In genomic region chr6:31538805-31539400, GRCh38 we compare ENCODE assay signal across 10 cellular contexts. TPM values are rescaled to one million over a fixed set of nuclear protein-coding genes. Genes with fewer than 3 reads are reported as not detected.
DNase-seq lines count a peak whose midpoint lies in the region; ATAC-seq, FAIRE-seq and TF ChIP-seq lines count a peak whose summit lies in the region.
"Had no signal": no experiment of that assay in that cellular context is flagged by ENCODE, and none has a peak within 500 bp of the region (broad histone marks: within the 10 kb centered on the region; RNA-seq: fewer than 3 reads in every experiment).

No MANE protein-coding gene starts in this region.

- peaks cover 62% of the 10 kb centered on the region for H4K20me1 ChIP-seq in PC-3 (ENCODE audit: low read length)
- peaks cover 37 to 39% of the 10 kb centered on the region in 2 experiments for H4K20me1 ChIP-seq in H1 (replicated peaks in 1 of 2; ENCODE audit: control insufficient read depth in 1 of 2, insufficient read depth in 2 of 2, low read length in 2 of 2)

- no peak overlapping the region for H2BK15ac ChIP-seq in H1 (ENCODE audit: low read length)

- no peaks in the 10 kb centered on the region for H3K27me3 Mint-ChIP-seq in Calu3 (ENCODE audit: unreplicated experiment)
- H3K27me3 Mint-ChIP-seq in neural crest cell (ENCODE audit: low read depth), result no peaks in the 10 kb centered on the region

- H3K4ac ChIP-seq in H1 (replicated peaks; ENCODE audit: insufficient read length, low read depth, low read length), result no peak overlapping the region

- no peak overlapping the region for H2BK20ac ChIP-seq in H1 (ENCODE audit: low read length)

- H3K9me3 ChIP-seq in PC-3 (ENCODE audit: low read length) (no peaks in the 10 kb centered on the region), H1 (ENCODE audit: insufficient read depth in 2 of 2, low read depth in 1 of 2, low read length in 1 of 2) (no peaks in the 10 kb centered on the region)
- H3K9me3 ChIP-seq: SJSA1 had no signal

- H3K4me1 Mint-ChIP-seq in Calu3 (ENCODE audit: low read depth, unreplicated experiment), result peaks cover 41% of the 10 kb centered on the region
- H3K4me1 Mint-ChIP-seq in neural crest cell, result peaks cover 61% of the 10 kb centered on the region

- 90% methylated on average over 6 of the region's 6 CpGs; no CpG with 5 or more reads in 1 of the 2 experiments for WGBS in H1 (ENCODE audit: extremely low coverage in 1 of 2, insufficient coverage in 1 of 2, insufficient read length in 1 of 2, insufficient replicate concordance in 2 of 2, low coverage in 1 of 2, low lambda C conversion rate in 2 of 2, missing lambda C conversion rate in 1 of 2), 2 experiments

- intact Hi-C loops in Calu3 (cut with micrococcal nuclease; ENCODE audit: unreplicated experiment), result no loop called here
- intact Hi-C loops in PC-3 (cut with micrococcal nuclease), result no loop called here

- H3K79me1 ChIP-seq in H1 (ENCODE audit: low read depth, low read length), result peaks cover 8% of the 10 kb centered on the region; the same call in 1 of the 2 replicates

- H2BK12ac ChIP-seq in H1 (ENCODE audit: low read depth, low read length), result no peak overlapping the region

- H3K9ac ChIP-seq in PC-3 (ENCODE audit: low read length) (0 out of 2 replicates have a peak overlapping the region, but pooled peaks have one; percentile 99), H1 (replicated peaks in 1 of 4; ENCODE audit: extremely low read depth in 1 of 4, low read depth in 3 of 4, low read length in 3 of 4) (no peak overlapping the region; a peak in 1 of 7 replicates)

- peak in 1 of 2 experiments; percentile 21; a peak in 1 of 3 replicates for TF ChIP-seq POLR2A in H1 (IDR thresholded peaks at IDR 0.05; ENCODE audit: control extremely low read depth in 1 of 2, low read depth in 2 of 2, low read length in 2 of 2)

- CTCF ChIA-PET in Calu3 (lab: Charles Lee) (interaction anchor here (1.5 kb wide), 1 partner anchor 44 kb away, joined by 4 read pairs; no protein-coding TSS in a partner anchor), PC-3 (lab: Charles Lee) (no interaction called here), H1 (lab: Charles Lee; ENCODE audit: partially characterized antibody) (interaction anchor here (0.9 to 24.7 kb wide), 5 partner anchors 9 to 125 kb away, joined by 3 to 613 read pairs (median 4); partner anchors contain the start of gene NCR3)

- no peak for TF ChIP-seq RAD21 in H1 (IDR thresholded peaks at IDR 0.05 in 1 of 2, conservative IDR thresholded peaks at IDR 0.05 in 1 of 2; ENCODE audit: low read depth in 2 of 2, low read length in 2 of 2)

- FAIRE-seq in H1 (lab: Jason Lieb, UNC), result no peak

- POLR2A ChIA-PET in PC-3 (lab: Charles Lee; ENCODE audit: unreplicated experiment), result no interaction called here
- POLR2A ChIA-PET in H1 (lab: Charles Lee; ENCODE audit: partially characterized antibody), result interaction anchor here (1.0 to 18.4 kb wide), 18 partner anchors 4 to 164 kb away, joined by 3 to 428 read pairs (median 4); partner anchors contain the start of genes ABHD16A, ATP6V1G2, C6orf47 and CSNK2B

- H3K23me2 ChIP-seq in H1 (ENCODE audit: low read depth, low read length), result peaks cover 5% of the 10 kb centered on the region

- no peak overlapping the region for H4K5ac ChIP-seq in H1 (ENCODE audit: insufficient read length, low read depth, low read length)

- no peak overlapping the region for H3K23ac ChIP-seq in H1 (ENCODE audit: insufficient read length)

- H3K4me3 ChIP-seq in PC-3 (ENCODE audit: low read length), result peak overlapping the region; percentile 92
- peak overlapping the region in 2 of 4 experiments; percentile 75 to 95; a peak in 2 of 8 replicates for H3K4me3 ChIP-seq in H1 (ENCODE audit: extremely low read depth in 1 of 4, insufficient read depth in 2 of 4, low read depth in 3 of 4, low read length in 4 of 4)

- H3K4me2 ChIP-seq in PC-3 (ENCODE audit: low read length) (peak overlapping the region; percentile 92), H1 (ENCODE audit: insufficient read depth in 1 of 2, low read depth in 2 of 2, low read length in 2 of 2) (peak overlapping the region; percentile 71 to 86; a peak in 3 of 4 replicates)

- H2BK5ac ChIP-seq in H1 (ENCODE audit: low read depth, low read length), result no peak overlapping the region

- no peaks in the 10 kb centered on the region for H3K27me3 ChIP-seq in PC-3 (ENCODE audit: low read length)
- H3K27me3 ChIP-seq in H1 (replicated peaks in 1 of 4; ENCODE audit: control insufficient read depth in 3 of 4, extremely low read depth in 1 of 4, insufficient read depth in 3 of 4, low read length in 3 of 4), result no peaks in the 10 kb centered on the region
- H3K27me3 ChIP-seq: SJSA1 had no signal

- H2AK5ac ChIP-seq in H1 (ENCODE audit: low read depth, low read length), result no peak overlapping the region

- no peak overlapping the region for H3K14ac ChIP-seq in H1 (ENCODE audit: insufficient read length)

- H4K8ac ChIP-seq in H1 (ENCODE audit: extremely low read depth, insufficient read depth, low read length), result no peak overlapping the region

- DNase-seq in Calu3, result no peak
- no peak for DNase-seq in PC-3
- DNase-seq in H1 (ENCODE audit: low read depth in 1 of 2, low spot score in 2 of 2), result no peak
- no peak for DNase-seq in neural crest cell (ENCODE audit: low read depth, low spot score)
- no peak for DNase-seq in SHP77 treated with DMSO at 0.1 percent for 48 hours (lab: John Stamatoyannopoulos, UW)
- DNase-seq: KBM-7 had no signal

- H3K27ac Mint-ChIP-seq in Calu3 (ENCODE audit: unreplicated experiment) (peak overlapping the region; percentile 88), neural crest cell (ENCODE audit: unreplicated experiment) (no peak overlapping the region)

- H3K56ac ChIP-seq in H1 (replicated peaks; ENCODE audit: insufficient read length, low read depth, low read length), result no peak overlapping the region

- H3K4me3 Mint-ChIP-seq in Calu3 (ENCODE audit: low read depth, unreplicated experiment), result peak overlapping the region; percentile 70
- H3K4me3 Mint-ChIP-seq in neural crest cell, result peak overlapping the region; percentile 100

- TF ChIP-seq CTCF in Calu3 (IDR thresholded peaks at IDR 0.05; ENCODE audit: unreplicated experiment) (no peak), PC-3 (conservative IDR thresholded peaks at IDR 0.05; ENCODE audit: low read depth, low read length) (no peak), H1 (IDR thresholded peaks at IDR 0.05; ENCODE audit: control extremely low read depth in 1 of 3, insufficient read depth in 1 of 3, low read depth in 1 of 3, low read length in 3 of 3) (no peak), neural crest cell (conservative IDR thresholded peaks at IDR 0.05) (no peak)

- no peaks in the 10 kb centered on the region for H3F3A ChIP-seq in PC-3 (ENCODE audit: low read length, unreplicated experiment)

- H3K27ac ChIP-seq in PC-3 (ENCODE audit: low read length) (no peak overlapping the region), H1 (ENCODE audit: low read depth, low read length) (no peak overlapping the region)
- H3K27ac ChIP-seq: SJSA1 had no signal

- H3K4me1 ChIP-seq in PC-3 (ENCODE audit: insufficient read depth, low read length) (peaks cover 26% of the 10 kb centered on the region), H1 (replicated peaks in 1 of 4; ENCODE audit: control insufficient read depth in 3 of 4, insufficient read depth in 4 of 4, low read length in 3 of 4) (peaks cover 2 to 13% (median 7%) of the 10 kb centered on the region in 4 experiments; a peak in 5 of 7 replicates)

- H3K9me2 ChIP-seq in PC-3 (replicated peaks; ENCODE audit: low read length), result no peaks in the 10 kb centered on the region

- BruUV-seq in Calu3 (replicated peaks; lab: Mats Ljungman, UMichigan), result no TSS peak
- BruUV-seq in PC-3 (replicated peaks; lab: Mats Ljungman, UMichigan), result no TSS peak

- H3K18ac ChIP-seq in H1 (ENCODE audit: extremely low read depth, low read length), result no peak overlapping the region

- ATAC-seq in PC-3 (no peak), HG03460 (IDR thresholded peaks at IDR 0.05; ENCODE audit: unreplicated experiment) (no peak), HG03520 (IDR thresholded peaks at IDR 0.05; ENCODE audit: unreplicated experiment) (no peak), GM21390 (IDR thresholded peaks at IDR 0.05; ENCODE audit: unreplicated experiment) (no peak)

- H3K79me2 ChIP-seq in PC-3 (ENCODE audit: low read length), result peaks cover 80% of the 10 kb centered on the region
- peaks cover 34 to 75% of the 10 kb centered on the region in 2 experiments for H3K79me2 ChIP-seq in H1 (ENCODE audit: control insufficient read depth in 1 of 2, insufficient read depth in 2 of 2, low read length in 2 of 2)

- H3K9me3 Mint-ChIP-seq in Calu3 (ENCODE audit: low read depth, unreplicated experiment), result no peaks in the 10 kb centered on the region
- H3K9me3 Mint-ChIP-seq in neural crest cell, result no peaks in the 10 kb centered on the region

- peaks cover 63% of the 10 kb centered on the region for H3K36me3 ChIP-seq in PC-3 (ENCODE audit: low read depth, low read length)
- peaks cover 50 to 67% (median 62%) of the 10 kb centered on the region in 4 experiments for H3K36me3 ChIP-seq in H1 (ENCODE audit: control insufficient read depth in 2 of 4, insufficient read depth in 4 of 4, low read length in 3 of 4)

- H2AFZ ChIP-seq in PC-3 (ENCODE audit: low read length) (no peak overlapping the region), H1 (ENCODE audit: low read length) (no peak overlapping the region)

- H4K91ac ChIP-seq in H1 (replicated peaks; ENCODE audit: insufficient read length, low read length), result no peak overlapping the region

- TF ChIP-seq EP300 in H1 (IDR thresholded peaks at IDR 0.05; ENCODE audit: borderline replicate concordance in 1 of 2, low read depth in 2 of 2, low read length in 2 of 2), result no peak

- H2BK120ac ChIP-seq in H1 (replicated peaks; ENCODE audit: low read depth, low read length), result no peak overlapping the region

- H3K36me3 Mint-ChIP-seq in Calu3 (ENCODE audit: insufficient read depth, unreplicated experiment) (peaks cover 90% of the 10 kb centered on the region), neural crest cell (ENCODE audit: low read depth) (peaks cover 52% of the 10 kb centered on the region)

RNA-seq across cellular contexts. Expression of gene DDX39B, which starts 2.9 kb away (rescaled TPM):
- total RNA-seq in Calu3 (2022) (631 and 646 TPM in 2 replicates), PC-3 (2014; rRNA removed) (410 and 465 TPM in 2 replicates), neural crest cell (836 and 881 TPM in 2 replicates)
- total RNA-seq in H1 (2021; fragmentation: NEBNext Ultra II Directional; extraction: Animal tissue kit (Norgen Biotek cat#: 25700)), result 780 and 794 TPM in 2 replicates
- 896 and 1,164 TPM in 2 replicates for polyA plus RNA-seq in H1 (2011; rRNA removed)
- polyA plus RNA-seq in H1 (2011; cell fraction: cytosol; rRNA removed), result 1,131 TPM
- polyA plus RNA-seq in H1 (2011; cell fraction: nucleus; rRNA removed), result 968 TPM
- polyA plus RNA-seq in H1 (2012, experiment 1 of 2), result 715 to 1,033 TPM (median 930 TPM) in 4 replicates
- 495 TPM for polyA plus RNA-seq in H1 (2012, experiment 2 of 2)
- polyA plus RNA-seq in H1 (2013, experiment 1 of 2), result 439 TPM
- 386 TPM for polyA plus RNA-seq in H1 (2013, experiment 2 of 2)
- polyA minus RNA-seq in H1 (2011; rRNA and poly(A)+ RNA removed), result 1,289 and 1,481 TPM in 2 replicates
- polyA minus RNA-seq in H1 (2011; cell fraction: cytosol; rRNA and poly(A)+ RNA removed), result 430 TPM
- polyA minus RNA-seq in H1 (2011; cell fraction: nucleus; rRNA and poly(A)+ RNA removed), result 481 TPM

RNA-seq across cellular contexts. Expression of gene ATP6V1G2, which starts 7.5 kb away (rescaled TPM):
- total RNA-seq in Calu3 (2022) (1.0 and 1.5 TPM in 2 replicates), PC-3 (2014; rRNA removed) (1.1 and 1.2 TPM in 2 replicates), neural crest cell (3.3 and 5.1 TPM in 2 replicates)
- 2.9 and 3.0 TPM in 2 replicates for total RNA-seq in H1 (2021; fragmentation: NEBNext Ultra II Directional; extraction: Animal tissue kit (Norgen Biotek cat#: 25700))
- polyA plus RNA-seq in H1 (2011; rRNA removed), result 5.1 and 5.7 TPM in 2 replicates
- polyA plus RNA-seq in H1 (2011; cell fraction: cytosol; rRNA removed), result 6.9 TPM
- 5.4 TPM for polyA plus RNA-seq in H1 (2011; cell fraction: nucleus; rRNA removed)
- 3.6 to 4.9 TPM (median 3.7 TPM) in 4 replicates for polyA plus RNA-seq in H1 (2012, experiment 1 of 2)
- 3.7 TPM for polyA plus RNA-seq in H1 (2012, experiment 2 of 2)
- 2.8 TPM for polyA plus RNA-seq in H1 (2013, experiment 1 of 2)
- polyA plus RNA-seq in H1 (2013, experiment 2 of 2), result 2.8 TPM
- polyA minus RNA-seq in H1 (2011; rRNA and poly(A)+ RNA removed), result 2.4 and 2.8 TPM in 2 replicates
- 0.73 TPM for polyA minus RNA-seq in H1 (2011; cell fraction: cytosol; rRNA and poly(A)+ RNA removed)
- polyA minus RNA-seq in H1 (2011; cell fraction: nucleus; rRNA and poly(A)+ RNA removed), result 1.3 TPM

RNA-seq across cellular contexts. Expression of gene NFKBIL1, which starts 8.5 kb away (rescaled TPM):
- total RNA-seq in Calu3 (2022) (33.5 and 34.0 TPM in 2 replicates), PC-3 (2014; rRNA removed) (38.2 and 46.9 TPM in 2 replicates), neural crest cell (25.7 and 28.6 TPM in 2 replicates)
- total RNA-seq in H1 (2021; fragmentation: NEBNext Ultra II Directional; extraction: Animal tissue kit (Norgen Biotek cat#: 25700)), result 10.8 and 11.2 TPM in 2 replicates
- polyA plus RNA-seq in H1 (2011; rRNA removed), result 7.5 and 17.0 TPM in 2 replicates
- polyA plus RNA-seq in H1 (2011; cell fraction: cytosol; rRNA removed), result 11.8 TPM
- 20.7 TPM for polyA plus RNA-seq in H1 (2011; cell fraction: nucleus; rRNA removed)
- 6.7 to 13.7 TPM (median 12.1 TPM) in 4 replicates for polyA plus RNA-seq in H1 (2012, experiment 1 of 2)
- 9.5 TPM for polyA plus RNA-seq in H1 (2012, experiment 2 of 2)
- 10.1 TPM for polyA plus RNA-seq in H1 (2013, experiment 1 of 2)
- 11.0 TPM for polyA plus RNA-seq in H1 (2013, experiment 2 of 2)
- 1.8 and 2.6 TPM in 2 replicates for polyA minus RNA-seq in H1 (2011; rRNA and poly(A)+ RNA removed)
- polyA minus RNA-seq in H1 (2011; cell fraction: cytosol; rRNA and poly(A)+ RNA removed), result 6.5 TPM
- 10.5 TPM for polyA minus RNA-seq in H1 (2011; cell fraction: nucleus; rRNA and poly(A)+ RNA removed)

RNA-seq across cellular contexts. Expression of gene MCCD1, which starts 10.1 kb away (rescaled TPM):
- total RNA-seq in Calu3 (2022) (not detected in 2 replicates), PC-3 (2014; rRNA removed) (not detected in 2 replicates), neural crest cell (not detected in 2 replicates)
- total RNA-seq in H1 (2021; fragmentation: NEBNext Ultra II Directional; extraction: Animal tissue kit (Norgen Biotek cat#: 25700)), result not detected in 2 replicates
- polyA plus RNA-seq in H1 (2011; rRNA removed), result not detected in 2 replicates
- polyA plus RNA-seq in H1 (2011; cell fraction: cytosol; rRNA removed), result not detected
- polyA plus RNA-seq in H1 (2011; cell fraction: nucleus; rRNA removed), result not detected
- polyA plus RNA-seq in H1 (2012, experiment 1 of 2), result not detected in 4 replicates
- polyA plus RNA-seq in H1 (2012, experiment 2 of 2), result not detected
- polyA plus RNA-seq in H1 (2013, experiment 1 of 2), result not detected
- polyA plus RNA-seq in H1 (2013, experiment 2 of 2), result not detected
- polyA minus RNA-seq in H1 (2011; rRNA and poly(A)+ RNA removed), result not detected in 2 replicates
- not detected for polyA minus RNA-seq in H1 (2011; cell fraction: cytosol; rRNA and poly(A)+ RNA removed)
- not detected for polyA minus RNA-seq in H1 (2011; cell fraction: nucleus; rRNA and poly(A)+ RNA removed)
- total RNA-seq: SJSA1 had no signal

RNA-seq across cellular contexts. Expression of gene LTA, which starts 33.2 kb away (rescaled TPM):
- not detected in 2 replicates for total RNA-seq in Calu3 (2022)
- not detected in 2 replicates for total RNA-seq in PC-3 (2014; rRNA removed)
- not detected in 2 replicates for total RNA-seq in H1 (2021; fragmentation: NEBNext Ultra II Directional; extraction: Animal tissue kit (Norgen Biotek cat#: 25700))
- not detected in 2 replicates for polyA plus RNA-seq in H1 (2011; rRNA removed)
- polyA plus RNA-seq in H1 (2011; cell fraction: cytosol; rRNA removed), result 0.05 TPM
- polyA plus RNA-seq in H1 (2011; cell fraction: nucleus; rRNA removed), result 0.21 TPM
- not detected in 4 replicates for polyA plus RNA-seq in H1 (2012, experiment 1 of 2)
- polyA plus RNA-seq in H1 (2012, experiment 2 of 2), result not detected
- 0.08 TPM for polyA plus RNA-seq in H1 (2013, experiment 1 of 2)
- polyA plus RNA-seq in H1 (2013, experiment 2 of 2), result not detected
- polyA minus RNA-seq in H1 (2011; rRNA and poly(A)+ RNA removed), result not detected in 2 replicates
- not detected for polyA minus RNA-seq in H1 (2011; cell fraction: cytosol; rRNA and poly(A)+ RNA removed)
- not detected for polyA minus RNA-seq in H1 (2011; cell fraction: nucleus; rRNA and poly(A)+ RNA removed)
- total RNA-seq in neural crest cell, result 0.26 and 0.36 TPM in 2 replicates
- total RNA-seq: SJSA1 had no signal
